1 cellular context compared by ENCODE assay signal in the genomic region with DNA sequence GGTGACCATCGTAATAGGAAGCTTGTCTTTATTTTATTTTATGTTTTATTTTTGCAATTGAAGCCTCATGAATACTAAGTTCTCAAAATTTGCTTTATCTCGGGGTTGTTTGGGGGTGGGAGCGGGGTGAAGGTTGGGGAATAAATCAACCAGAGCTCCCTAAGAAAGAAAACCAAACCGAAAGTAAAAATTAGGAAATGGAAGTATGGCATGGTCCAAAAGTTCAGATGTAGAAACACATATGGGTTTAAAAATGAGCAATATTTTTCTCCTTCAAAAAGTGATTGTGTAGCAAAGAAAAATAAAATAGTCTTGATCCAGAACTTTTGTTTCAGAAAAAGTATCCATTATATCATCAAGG.
TF ChIP-seq lines count a peak whose summit lies in the region.

No MANE protein-coding gene starts in this region.

TF ChIP-seq in HepG2, 621 proteins besides CTCF, POLR2A, EP300 and RAD21 (continued from another document):
- TF ChIP-seq, protein P1, sequence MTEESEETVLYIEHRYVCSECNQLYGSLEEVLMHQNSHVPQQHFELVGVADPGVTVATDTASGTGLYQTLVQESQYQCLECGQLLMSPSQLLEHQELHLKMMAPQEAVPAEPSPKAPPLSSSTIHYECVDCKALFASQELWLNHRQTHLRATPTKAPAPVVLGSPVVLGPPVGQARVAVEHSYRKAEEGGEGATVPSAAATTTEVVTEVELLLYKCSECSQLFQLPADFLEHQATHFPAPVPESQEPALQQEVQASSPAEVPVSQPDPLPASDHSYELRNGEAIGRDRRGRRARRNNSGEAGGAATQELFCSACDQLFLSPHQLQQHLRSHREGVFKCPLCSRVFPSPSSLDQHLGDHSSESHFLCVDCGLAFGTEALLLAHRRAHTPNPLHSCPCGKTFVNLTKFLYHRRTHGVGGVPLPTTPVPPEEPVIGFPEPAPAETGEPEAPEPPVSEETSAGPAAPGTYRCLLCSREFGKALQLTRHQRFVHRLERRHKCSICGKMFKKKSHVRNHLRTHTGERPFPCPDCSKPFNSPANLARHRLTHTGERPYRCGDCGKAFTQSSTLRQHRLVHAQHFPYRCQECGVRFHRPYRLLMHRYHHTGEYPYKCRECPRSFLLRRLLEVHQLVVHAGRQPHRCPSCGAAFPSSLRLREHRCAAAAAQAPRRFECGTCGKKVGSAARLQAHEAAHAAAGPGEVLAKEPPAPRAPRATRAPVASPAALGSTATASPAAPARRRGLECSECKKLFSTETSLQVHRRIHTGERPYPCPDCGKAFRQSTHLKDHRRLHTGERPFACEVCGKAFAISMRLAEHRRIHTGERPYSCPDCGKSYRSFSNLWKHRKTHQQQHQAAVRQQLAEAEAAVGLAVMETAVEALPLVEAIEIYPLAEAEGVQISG (CRISPR knock-in tag; IDR thresholded peaks at IDR 0.05) = no peak
- TF ChIP-seq, protein P2, sequence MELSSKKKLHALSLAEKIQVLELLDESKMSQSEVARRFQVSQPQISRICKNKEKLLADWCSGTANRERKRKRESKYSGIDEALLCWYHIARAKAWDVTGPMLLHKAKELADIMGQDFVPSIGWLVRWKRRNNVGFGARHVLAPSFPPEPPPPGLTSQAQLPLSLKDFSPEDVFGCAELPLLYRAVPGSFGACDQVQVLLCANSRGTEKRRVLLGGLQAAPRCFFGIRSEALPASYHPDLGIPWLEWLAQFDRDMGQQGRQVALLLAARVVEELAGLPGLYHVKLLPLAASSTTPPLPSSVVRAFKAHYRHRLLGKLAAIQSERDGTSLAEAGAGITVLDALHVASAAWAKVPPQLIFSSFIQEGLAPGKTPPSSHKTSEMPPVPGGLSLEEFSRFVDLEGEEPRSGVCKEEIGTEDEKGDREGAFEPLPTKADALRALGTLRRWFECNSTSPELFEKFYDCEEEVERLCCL (CRISPR knock-in tag; IDR thresholded peaks at IDR 0.05; ENCODE audit: borderline replicate concordance) = no peak
- TF ChIP-seq ZFP36L1 (CRISPR knock-in tag; IDR thresholded peaks at IDR 0.05) = no peak
- no peak for TF ChIP-seq CSRNP2 (CRISPR knock-in tag; conservative IDR thresholded peaks at IDR 0.05; ENCODE audit: low read depth)
- TF ChIP-seq MEIS2 (CRISPR knock-in tag; IDR thresholded peaks at IDR 0.05) = no peak
- TF ChIP-seq SIN3B (IDR thresholded peaks at IDR 0.05; ENCODE audit: low read length) = no peak
- no peak for TF ChIP-seq NFYC (CRISPR knock-in tag; IDR thresholded peaks at IDR 0.05)
- TF ChIP-seq ZNF709 (CRISPR knock-in tag; IDR thresholded peaks at IDR 0.05) = no peak
- TF ChIP-seq, protein P3, sequence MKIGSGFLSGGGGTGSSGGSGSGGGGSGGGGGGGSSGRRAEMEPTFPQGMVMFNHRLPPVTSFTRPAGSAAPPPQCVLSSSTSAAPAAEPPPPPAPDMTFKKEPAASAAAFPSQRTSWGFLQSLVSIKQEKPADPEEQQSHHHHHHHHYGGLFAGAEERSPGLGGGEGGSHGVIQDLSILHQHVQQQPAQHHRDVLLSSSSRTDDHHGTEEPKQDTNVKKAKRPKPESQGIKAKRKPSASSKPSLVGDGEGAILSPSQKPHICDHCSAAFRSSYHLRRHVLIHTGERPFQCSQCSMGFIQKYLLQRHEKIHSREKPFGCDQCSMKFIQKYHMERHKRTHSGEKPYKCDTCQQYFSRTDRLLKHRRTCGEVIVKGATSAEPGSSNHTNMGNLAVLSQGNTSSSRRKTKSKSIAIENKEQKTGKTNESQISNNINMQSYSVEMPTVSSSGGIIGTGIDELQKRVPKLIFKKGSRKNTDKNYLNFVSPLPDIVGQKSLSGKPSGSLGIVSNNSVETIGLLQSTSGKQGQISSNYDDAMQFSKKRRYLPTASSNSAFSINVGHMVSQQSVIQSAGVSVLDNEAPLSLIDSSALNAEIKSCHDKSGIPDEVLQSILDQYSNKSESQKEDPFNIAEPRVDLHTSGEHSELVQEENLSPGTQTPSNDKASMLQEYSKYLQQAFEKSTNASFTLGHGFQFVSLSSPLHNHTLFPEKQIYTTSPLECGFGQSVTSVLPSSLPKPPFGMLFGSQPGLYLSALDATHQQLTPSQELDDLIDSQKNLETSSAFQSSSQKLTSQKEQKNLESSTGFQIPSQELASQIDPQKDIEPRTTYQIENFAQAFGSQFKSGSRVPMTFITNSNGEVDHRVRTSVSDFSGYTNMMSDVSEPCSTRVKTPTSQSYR (CRISPR knock-in tag; IDR thresholded peaks at IDR 0.05; ENCODE audit: borderline replicate concordance) = no peak
- no peak for TF ChIP-seq SRSF9 (IDR thresholded peaks at IDR 0.05; ENCODE audit: borderline replicate concordance, insufficient read depth, low read depth, low read length, poor library complexity, severe bottlenecking)
- TF ChIP-seq ZNF558 (CRISPR knock-in tag; IDR thresholded peaks at IDR 0.05; ENCODE audit: borderline replicate concordance) = no peak
